Comparison of ENCODE assay signal across 6 cellular contexts in the genomic region with DNA sequence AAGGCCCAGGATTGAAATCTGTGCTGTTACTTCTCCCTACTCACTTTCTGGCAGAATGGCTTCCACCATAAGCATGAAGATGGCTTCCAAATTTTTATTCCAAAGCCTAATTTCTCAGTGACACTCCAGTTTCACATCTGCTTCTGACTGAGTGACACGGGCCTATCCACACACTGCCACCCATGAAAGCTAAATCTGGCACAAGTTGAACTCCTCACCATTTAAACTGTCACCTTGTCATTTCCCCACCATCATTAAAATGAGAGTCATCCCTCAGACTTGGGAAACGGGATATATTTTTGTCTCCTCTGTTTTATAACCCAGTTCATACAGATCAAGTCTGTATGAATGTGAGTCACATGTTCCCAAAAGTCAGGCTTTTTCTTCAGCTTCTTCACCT.
"Had no signal": no experiment of that assay in that cellular context is flagged by ENCODE, and none has a peak within 500 bp of the region (broad histone marks: within the 10 kb centered on the region; RNA-seq: fewer than 3 reads in every experiment).

No MANE protein-coding gene starts in this region.

- H3K36me3 Mint-ChIP-seq: IgD-negative memory B cell had no signal

- H3K4me3 Mint-ChIP-seq: IgD-negative memory B cell had no signal

- H3K4me1 Mint-ChIP-seq: IgD-negative memory B cell had no signal

- DNase-seq: IMR-90, KBM-7, KG1 had no signal

- ATAC-seq: HepG2, K562 had no signal

- H3K27me3 Mint-ChIP-seq: IgD-negative memory B cell had no signal

- H3K27ac Mint-ChIP-seq: IgD-negative memory B cell had no signal
